Comparison of ENCODE assay signal across 8 cellular contexts in the genomic region with DNA sequence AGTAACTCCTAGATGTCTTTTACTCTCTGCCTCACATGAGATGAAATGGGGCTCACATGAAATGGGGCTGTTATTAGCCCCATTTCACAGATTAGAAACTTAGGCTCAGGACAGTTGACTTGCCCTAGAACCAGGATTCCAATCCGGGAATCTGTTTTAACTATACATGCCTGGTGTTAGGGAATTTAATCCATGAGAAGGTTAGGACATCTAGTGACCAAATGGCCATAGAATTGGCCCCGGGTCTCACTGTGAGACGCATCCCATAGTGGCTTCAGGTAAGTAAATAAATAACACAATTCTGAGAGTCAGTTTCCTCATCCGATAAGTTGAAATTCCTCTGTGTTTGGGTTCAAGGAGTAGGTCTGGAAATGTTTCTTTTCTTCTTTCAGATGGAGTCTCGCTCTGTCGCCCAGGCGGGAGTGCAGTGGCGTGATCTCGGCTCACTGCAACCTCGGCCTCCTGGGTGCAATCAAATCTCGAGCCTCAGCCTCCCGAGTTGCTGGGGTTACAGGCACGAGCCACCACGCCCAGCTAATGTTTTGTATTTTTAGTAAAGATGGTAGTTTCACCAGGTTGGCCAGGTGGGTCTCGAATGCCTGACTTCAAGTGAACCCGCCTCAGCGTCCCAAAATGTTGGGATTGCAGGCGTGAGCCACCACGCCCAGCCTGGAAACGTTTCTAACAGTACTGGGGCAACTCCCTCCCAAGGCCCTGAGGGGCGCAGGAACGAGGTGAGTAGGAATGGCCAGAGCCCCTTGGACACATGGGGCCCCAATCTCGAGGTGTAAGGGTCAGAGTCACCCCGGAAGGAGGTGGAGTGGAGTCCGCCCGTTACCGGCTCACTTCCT.
DNase-seq lines count a peak whose midpoint lies in the region; ATAC-seq and TF ChIP-seq lines count a peak whose summit lies in the region.

No MANE protein-coding gene starts in this region.

- H3K9me3 ChIP-seq in iPS-20b (ENCODE audit: insufficient read depth, low read depth, low read length): no peaks in the 10 kb centered on the region

- ATAC-seq in stimulated activated naive CD8-positive, alpha-beta T cell treated with anti-CD3 and anti-CD28 coated beads, Interleukin-15, Interleukin-2, amounts not matched to agents 100 U/mL and 50 U/mL, for 24 hours: no peak
- ATAC-seq in HG02870 (IDR thresholded peaks at IDR 0.05; ENCODE audit: unreplicated experiment) (no peak), GM21367 (IDR thresholded peaks at IDR 0.05; ENCODE audit: unreplicated experiment) (no peak)

- peak overlapping the region; percentile 100 for H3K4me3 Mint-ChIP-seq in activated naive CD8-positive, alpha-beta T cell

- no peaks in the 10 kb centered on the region for H3K27me3 Mint-ChIP-seq in activated naive CD8-positive, alpha-beta T cell

- no peak for TF ChIP-seq CTCF in C4-2B (conservative IDR thresholded peaks at IDR 0.05)

- H3K36me3 Mint-ChIP-seq in activated naive CD8-positive, alpha-beta T cell: no peaks in the 10 kb centered on the region

- peak overlapping the region; percentile 100 for H3K27ac Mint-ChIP-seq in activated naive CD8-positive, alpha-beta T cell

- H3K27ac ChIP-seq in C4-2B: peak overlapping the region; percentile 90
- peak overlapping the region; percentile 87 for H3K27ac ChIP-seq in iPS-20b (ENCODE audit: low read length)

- peak overlapping the region; percentile 74 for H3K4me3 ChIP-seq in iPS-20b (ENCODE audit: low read length)

- peaks cover 14% of the 10 kb centered on the region; the same call in 1 of the 2 replicates for H3K4me1 ChIP-seq in iPS-20b (ENCODE audit: insufficient read depth, low read length)

- peak overlapping the region; percentile 95 for H3K9ac ChIP-seq in iPS-20b (ENCODE audit: low read depth, low read length)

- peaks cover 19% of the 10 kb centered on the region for H3K36me3 ChIP-seq in iPS-20b (ENCODE audit: insufficient read depth, low read depth, low read length)

- DNase-seq in HuH-7 (ENCODE audit: low spot score): peak; percentile 74
- DNase-seq in stimulated activated naive CD8-positive, alpha-beta T cell treated with anti-CD3 and anti-CD28 coated beads, Interleukin-15, Interleukin-2, amounts not matched to agents 100 U/mL and 50 U/mL, for 24 hours: peak; percentile 39
- no peak for DNase-seq in middle frontal gyrus (ENCODE audit: extremely low spot score, low spot score)

- H3K9me3 Mint-ChIP-seq in activated naive CD8-positive, alpha-beta T cell (ENCODE audit: low read depth): no peaks in the 10 kb centered on the region

- H3K27me3 ChIP-seq in iPS-20b (ENCODE audit: insufficient read depth, low read length): no peaks in the 10 kb centered on the region

- peaks cover 36% of the 10 kb centered on the region for H3K4me1 Mint-ChIP-seq in activated naive CD8-positive, alpha-beta T cell (ENCODE audit: low read depth)
